Comparison of ENCODE assay signal across 8 cellular contexts in the genomic region with DNA sequence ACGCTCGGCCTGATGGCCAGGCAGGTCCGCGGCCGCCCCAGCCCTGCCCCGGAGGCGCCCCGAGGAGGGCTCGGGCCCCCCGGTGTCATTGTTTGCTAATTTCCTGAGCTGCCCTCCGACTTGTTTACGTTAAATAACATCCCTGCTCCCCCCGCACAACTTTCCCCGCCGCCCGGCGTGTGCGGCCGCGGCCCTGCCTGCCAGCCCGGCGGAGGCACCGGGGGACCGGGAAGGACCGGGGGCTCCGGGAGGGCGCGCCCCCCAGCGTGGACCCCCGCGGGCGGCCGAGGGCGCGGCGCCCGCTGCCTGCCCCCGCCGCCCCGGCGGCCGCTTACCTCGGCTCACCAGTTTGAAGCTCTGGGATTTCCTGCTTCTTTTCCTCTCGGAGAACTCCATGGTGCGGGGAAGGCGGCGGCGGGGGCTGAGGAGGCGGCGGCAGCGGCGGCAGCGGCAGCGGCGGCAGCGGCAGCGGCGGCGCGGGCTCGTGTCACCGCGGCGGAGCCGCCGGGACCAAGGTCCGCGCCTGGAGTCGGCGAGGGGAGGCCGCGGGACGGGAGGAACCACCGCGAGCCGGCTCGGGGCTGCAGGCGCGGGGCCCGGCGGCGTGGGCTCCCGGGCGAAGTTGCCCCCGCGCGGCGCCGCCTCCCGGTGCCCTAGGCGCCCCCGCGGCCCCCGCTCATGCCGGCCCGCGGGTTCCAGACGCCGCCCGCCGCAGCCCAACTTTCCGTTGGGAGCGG. TPM values are rescaled to one million over a fixed set of nuclear protein-coding genes. Genes with fewer than 3 reads are reported as not detected.
DNase-seq lines count a peak whose midpoint lies in the region; ATAC-seq and TF ChIP-seq lines count a peak whose summit lies in the region.

No MANE protein-coding gene starts in this region.

- peaks cover 36 to 83% (median 57%) of the 10 kb centered on the region in 5 donors for H3K27me3 Mint-ChIP-seq in naive thymus-derived CD8-positive, alpha-beta T cell

- H3K27me3 ChIP-seq in Peyer's patch (no peaks in the 10 kb centered on the region), esophagus muscularis mucosa (no peaks in the 10 kb centered on the region)

- peaks cover 11% of the 10 kb centered on the region; the same call in 1 of the 2 replicates for H3K4me1 ChIP-seq in ES-I3 (ENCODE audit: insufficient read depth, low read length)
- H3K4me1 ChIP-seq in Peyer's patch, result peaks cover 0 to 24% (median 0%) of the 10 kb centered on the region in 4 donors
- peaks cover 12 to 36% (median 30%) of the 10 kb centered on the region in 4 donors for H3K4me1 ChIP-seq in esophagus muscularis mucosa

- H3K9me3 ChIP-seq in ES-I3 (ENCODE audit: control insufficient read depth, insufficient read depth, low read length) (no peaks in the 10 kb centered on the region), Peyer's patch (no peaks in the 10 kb centered on the region), esophagus muscularis mucosa (no peaks in the 10 kb centered on the region)

- TF ChIP-seq EP300 in esophagus muscularis mucosa (IDR thresholded peaks at IDR 0.05), result no peak

- H3K4me3 ChIP-seq in Peyer's patch, result peak overlapping the region; percentile 34 to 87 (median 59)
- peak overlapping the region; percentile 68 to 81 (median 74) for H3K4me3 ChIP-seq in esophagus muscularis mucosa

- H3K36me3 ChIP-seq in ES-I3 (ENCODE audit: insufficient read depth, low read length), result no peaks in the 10 kb centered on the region
- H3K36me3 ChIP-seq in Peyer's patch, result peaks cover 0 to 3% (median 0%) of the 10 kb centered on the region in 3 donors
- peaks cover 0 to 4% (median 0%) of the 10 kb centered on the region in 4 donors for H3K36me3 ChIP-seq in esophagus muscularis mucosa

- peaks cover 6 to 14% (median 8%) of the 10 kb centered on the region in 4 donors for H3K4me1 Mint-ChIP-seq in naive thymus-derived CD8-positive, alpha-beta T cell

- H3K9ac ChIP-seq in ES-I3 (ENCODE audit: low read depth, low read length), result peak overlapping the region; percentile 68

- ATAC-seq in naive thymus-derived CD8-positive, alpha-beta T cell, result peak; percentile 27 to 55
- no peak for ATAC-seq in GM18519 (IDR thresholded peaks at IDR 0.05; ENCODE audit: low FRiP score, unreplicated experiment)

- WGBS in esophagus muscularis mucosa, result under 1% methylated on average over 31 of the region's 103 CpGs

- H3K36me3 Mint-ChIP-seq in naive thymus-derived CD8-positive, alpha-beta T cell, result peaks cover 0 to 6% (median 0%) of the 10 kb centered on the region in 3 donors

- H3K27ac ChIP-seq in Peyer's patch, result peak overlapping the region; percentile 34 to 93 (median 74)
- H3K27ac ChIP-seq in esophagus muscularis mucosa (replicated peaks in 1 of 4), result peak overlapping the region; percentile 84 to 88 (median 86)

- TF ChIP-seq CTCF in Peyer's patch (IDR thresholded peaks at IDR 0.05) (no peak), esophagus muscularis mucosa (IDR thresholded peaks at IDR 0.05) (no peak)

- H3K27ac Mint-ChIP-seq in naive thymus-derived CD8-positive, alpha-beta T cell, result no peak overlapping the region

- intact Hi-C loops in esophagus muscularis mucosa (cut with DNase I), result loop anchor here (5.0 kb wide), 1 partner anchor 59 kb away; the partner anchor contains the start of gene PRPF18

- peak in 1 of 2 donors; percentile 54 for TF ChIP-seq POLR2A in Peyer's patch (IDR thresholded peaks at IDR 0.05)
- TF ChIP-seq POLR2A in esophagus muscularis mucosa (IDR thresholded peaks at IDR 0.05; ENCODE audit: low read depth), result no peak

- DNase-seq in Peyer's patch (peak in 2 of 3 donors; percentile 50 to 70), esophagus muscularis mucosa (ENCODE audit: extremely low spot score) (no peak), mesenteric fat pad (ENCODE audit: low spot score) (no peak), NCI-H1436 treated with DMSO at 0.1 percent for 48 hours (lab: John Stamatoyannopoulos, UW) (no peak)
- no peak for DNase-seq in naive thymus-derived CD8-positive, alpha-beta T cell
- no peak for DNase-seq in activated CD4-positive, alpha-beta T cell treated with anti-CD3 and anti-CD28 coated beads, Interleukin-2, amount 50 U/mL, for 1 hour

- POLR2A ChIA-PET in naive thymus-derived CD8-positive, alpha-beta T cell (lab: Charles Lee), result interaction anchor here (0.6 kb wide), 1 partner anchor 83 kb away, joined by 4 read pairs; no protein-coding TSS in a partner anchor

- H3K9me3 Mint-ChIP-seq in naive thymus-derived CD8-positive, alpha-beta T cell, result no peaks in the 10 kb centered on the region

- H3K4me3 Mint-ChIP-seq in naive thymus-derived CD8-positive, alpha-beta T cell, result peak overlapping the region; percentile 61 to 82 (median 77)

RNA-seq across cellular contexts. Expression of gene BEND7, which starts 0.5 kb away (rescaled TPM):
- total RNA-seq in Peyer's patch, result 100 to 1,000 TPM in 1 of 4 donors, 10 to 100 TPM in 3; 23.1 to 136 (median 97.8) TPM
- total RNA-seq in esophagus muscularis mucosa, result 10 to 100 TPM; 14.7 to 27.4 (median 20.1) TPM
- not detected for total RNA-seq in naive thymus-derived CD8-positive, alpha-beta T cell
- not detected for polyA plus RNA-seq in naive thymus-derived CD8-positive, alpha-beta T cell
- 26.8 TPM for total RNA-seq in mesenteric fat pad

RNA-seq across cellular contexts. Expression of gene PRPF18, which starts 58.5 kb away (rescaled TPM):
- total RNA-seq in Peyer's patch (100 to 1,000 TPM in 1 of 4 donors, 10 to 100 TPM in 3; 39.9 to 175 (median 49.6) TPM), esophagus muscularis mucosa (10 to 100 TPM; 16.2 to 27.8 (median 25.6) TPM), mesenteric fat pad (18.6 TPM)
- total RNA-seq in naive thymus-derived CD8-positive, alpha-beta T cell, result 10 to 100 TPM; 31.9 to 33.9 TPM
- polyA plus RNA-seq in naive thymus-derived CD8-positive, alpha-beta T cell, result 10 to 100 TPM; 38.1 to 41.5 (median 40.9) TPM

Comparison
In these comparisons a context has a peak if more than half of its experiments do, and no peak if none do; other contexts are left out.
1. DNase-seq: peak in Peyer's patch (2 of 3); none in esophagus muscularis mucosa (single experiment), naive thymus-derived CD8-positive, alpha-beta T cell (0 of 10), mesenteric fat pad (single experiment), NCI-H1436 treated with DMSO at 0.1 percent for 48 hours (single experiment) and activated CD4-positive, alpha-beta T cell treated with anti-CD3 and anti-CD28 coated beads, Interleukin-2, amount 50 U/mL, for 1 hour (single experiment).
2. RNA of gene BEND7, which starts 0.5 kb away (total RNA-seq): 23.1 to 136 TPM in Peyer's patch, 26.8 TPM in mesenteric fat pad (single experiment) and 14.7 to 27.4 TPM in esophagus muscularis mucosa; not detected in naive thymus-derived CD8-positive, alpha-beta T cell; every median in the first group is over 10 times any median in the second.